ENCODE assay signal across 5 cellular contexts in the genomic region with DNA sequence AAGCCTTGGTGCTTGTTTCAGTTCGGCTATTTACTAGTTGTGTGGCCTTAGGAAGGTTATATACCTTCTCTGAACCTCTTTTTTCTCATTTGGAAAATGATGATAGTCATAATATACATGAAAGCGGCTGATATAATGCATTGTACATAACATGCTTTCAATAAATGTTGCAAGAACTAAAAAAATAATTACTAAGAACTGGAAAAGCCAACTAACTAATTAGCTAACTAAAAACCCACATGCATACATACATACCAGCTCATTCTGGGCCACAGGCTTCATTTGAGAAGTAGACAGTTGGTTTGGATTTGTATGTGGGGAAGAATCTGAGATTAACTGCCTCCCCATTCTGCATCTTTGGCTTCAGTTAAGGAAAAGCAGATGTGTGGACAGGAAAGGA.
"Had no signal": no experiment of that assay in that cellular context is flagged by ENCODE, and none has a peak within 500 bp of the region (broad histone marks: within the 10 kb centered on the region; RNA-seq: fewer than 3 reads in every experiment).

No MANE protein-coding gene starts in this region.

- H3K4me3 ChIP-seq: GM23248, HAP-1 had no signal

- DNase-seq: GOT3, H7 had no signal

- H3K4me1 ChIP-seq: HAP-1 had no signal

- H3K9ac ChIP-seq: GM23248 had no signal

- H2AFZ ChIP-seq: GM23248 had no signal

- H3K36me3 ChIP-seq: HAP-1 had no signal

- H3K27ac ChIP-seq: GM23248, HL-60 had no signal

- H3K9me3 ChIP-seq: HAP-1 had no signal
